In the genomic region with DNA sequence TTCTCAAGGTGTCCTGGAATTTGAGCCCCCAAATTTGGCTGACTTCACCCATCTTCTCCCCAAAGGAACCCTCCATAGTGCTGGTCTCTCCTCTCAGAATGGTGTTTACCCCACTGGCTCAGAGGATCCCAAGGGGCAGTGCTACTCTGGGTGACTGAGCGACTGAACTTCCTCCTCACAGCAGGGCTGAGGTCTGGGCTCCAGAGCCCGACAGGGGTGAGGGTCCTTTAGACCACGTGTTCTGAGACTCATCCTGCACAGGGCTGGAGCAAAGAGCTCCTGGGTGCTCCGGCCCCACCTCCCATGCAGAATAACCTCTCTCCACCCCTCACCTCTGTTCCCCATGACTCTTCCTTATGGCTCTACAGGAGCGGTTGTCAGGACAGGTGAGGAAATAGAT, we compare ENCODE assay signal across 12 cellular contexts. TPM values are rescaled to one million over a fixed set of nuclear protein-coding genes. Genes with fewer than 3 reads are reported as not detected.
"Had no signal": no experiment of that assay in that cellular context is flagged by ENCODE, and none has a peak within 500 bp of the region (broad histone marks: within the 10 kb centered on the region; RNA-seq: fewer than 3 reads in every experiment).

No MANE protein-coding gene starts in this region.

- H3K4me1 Mint-ChIP-seq: IgD-negative memory B cell had no signal

- H3K4me2 ChIP-seq: KMS-11 had no signal

- H3K27ac Mint-ChIP-seq: IgD-negative memory B cell had no signal

- H3K9ac ChIP-seq: GM23248, KMS-11 had no signal

- H3K9me3 Mint-ChIP-seq: IgD-negative memory B cell had no signal

- H3K4me3 ChIP-seq: GM23248 had no signal

- DNase-seq: GM23248, GOT3, H7, HCEC 1CT, Karpas-422, KBM-7 had no signal

- H2AFZ ChIP-seq: GM23248 had no signal

- H3K27ac ChIP-seq: GM23248, HL-60, KMS-11 had no signal

- H3K36me3 Mint-ChIP-seq: IgD-negative memory B cell had no signal

- H3K4me3 Mint-ChIP-seq: IgD-negative memory B cell had no signal

RNA-seq across cellular contexts. Expression of gene CD33, which starts 23.2 kb away (rescaled TPM):
- total RNA-seq: GM23248 had no signal

RNA-seq across cellular contexts. Expression of gene SIGLECL1, which starts 49.2 kb away (rescaled TPM):
- total RNA-seq: GM23248, H7, HepG2, HT1080 had no signal

RNA-seq across cellular contexts. Expression of gene SIGLEC7, which starts 59.6 kb away (rescaled TPM):
- total RNA-seq: GM23248, H4, H7, HepG2, HT1080 had no signal
